ENCODE assay signal across 7 cellular contexts in the genomic region with DNA sequence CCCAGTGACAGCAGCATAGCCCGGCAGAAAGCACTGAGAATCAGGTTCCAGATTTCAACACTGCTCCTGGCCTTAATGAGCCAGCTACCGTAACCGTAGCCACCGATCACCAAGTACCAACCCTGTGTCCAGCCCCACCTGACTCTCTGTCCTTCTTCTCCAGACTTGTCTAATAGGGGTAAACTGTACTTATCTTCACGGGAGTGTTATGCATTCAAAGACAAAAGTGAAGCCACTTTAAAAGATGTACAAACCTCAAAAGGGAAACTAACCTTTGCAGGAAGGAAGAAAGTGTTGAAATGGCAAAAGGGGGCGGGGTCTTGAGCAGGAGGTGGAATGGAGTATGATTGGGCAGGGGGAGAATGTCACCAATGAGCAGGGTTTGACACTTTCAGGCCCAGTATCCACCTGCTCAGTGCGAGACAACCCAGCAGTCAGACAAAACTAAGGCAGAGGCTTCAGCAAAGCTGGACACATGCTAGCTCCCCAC.
DNase-seq lines count a peak whose midpoint lies in the region; ATAC-seq and TF ChIP-seq lines count a peak whose summit lies in the region.

No MANE protein-coding gene starts in this region.

- H2BK15ac ChIP-seq in H9 (ENCODE audit: low read depth, low read length): no peak overlapping the region

- H2BK5ac ChIP-seq in H9 (ENCODE audit: insufficient read length, low read length): no peak overlapping the region

- H4K20me1 ChIP-seq in H9 (ENCODE audit: control insufficient read depth, insufficient read depth, insufficient read length): no peaks in the 10 kb centered on the region

- DNase-seq in NK-92 (lab: John Stamatoyannopoulos, UW; ENCODE audit: unreplicated experiment): peak; percentile 5
- DNase-seq in activated effector memory CD4-positive, alpha-beta T cell treated with anti-CD3 and anti-CD28 coated beads, Interleukin-2, amount 50 U/mL, for 16 hours: peak; percentile 86
- peak; percentile 67 for DNase-seq in stimulated activated CD4-positive, alpha-beta T cell treated with anti-CD3 and anti-CD28 coated beads, Interleukin-4, amount 100 ng/mL, for 1 hour
- DNase-seq in HEK293T (ENCODE audit: extremely low spot score): no peak
- DNase-seq in H9: no peak
- DNase-seq in NCI-H526 treated with DMSO at 0.1 percent for 48 hours (lab: John Stamatoyannopoulos, UW): no peak

- CTCF ChIA-PET in HEK293T (lab: Yijun Ruan, JAX): no interaction called here

- no peak overlapping the region for H3K23ac ChIP-seq in H9 (ENCODE audit: insufficient read length, low read depth, low read length)

- no peak overlapping the region for H3K14ac ChIP-seq in H9 (ENCODE audit: insufficient read depth, low read length)

- peaks cover under 1% of the 10 kb centered on the region; the same call in 1 of the 2 replicates for H3K4me1 ChIP-seq in H9 (ENCODE audit: insufficient read depth, low read length)

- no peaks in the 10 kb centered on the region for H3K79me1 ChIP-seq in H9 (ENCODE audit: insufficient read depth, low read depth, low read length, poor library complexity, severe bottlenecking)

- H3K27me3 ChIP-seq in H9 (ENCODE audit: insufficient read depth, low read length): no peaks in the 10 kb centered on the region

- H3K56ac ChIP-seq in H9 (ENCODE audit: insufficient read length, low read depth, low read length): no peak overlapping the region

- H3K27me3 Mint-ChIP-seq in H9 (ENCODE audit: low read depth): no peaks in the 10 kb centered on the region

- no peak overlapping the region for H4K8ac ChIP-seq in H9 (replicated peaks; ENCODE audit: insufficient read length, low read depth, low read length)

- no peak overlapping the region for H2BK120ac ChIP-seq in H9 (ENCODE audit: low read depth, low read length, poor library complexity, severe bottlenecking)

- no peak for TF ChIP-seq CTCF in H9 (conservative IDR thresholded peaks at IDR 0.05)

- no CpG with 5 or more reads among the region's 7 CpGs for WGBS in H9 (ENCODE audit: extremely low coverage, insufficient read length, low lambda C conversion rate)

- H3K4me3 Mint-ChIP-seq in H9: no peak overlapping the region

- H3K23me2 ChIP-seq in H9 (ENCODE audit: insufficient read length, low read depth, low read length, poor library complexity, severe bottlenecking): no peaks in the 10 kb centered on the region

- H3K4me2 ChIP-seq in H9 (ENCODE audit: insufficient read depth, insufficient read length, low read length): no peak overlapping the region

- H3K4ac ChIP-seq in H9 (ENCODE audit: low read depth, low read length): no peak overlapping the region

- H3K27ac Mint-ChIP-seq in H9: no peak overlapping the region

- H4K5ac ChIP-seq in H9 (ENCODE audit: insufficient read length, low read depth, low read length): no peak overlapping the region

- H3K4me1 Mint-ChIP-seq in H9: peaks cover 10% of the 10 kb centered on the region in 2 experiments

- H3K27ac ChIP-seq in H9 (ENCODE audit: insufficient read length, low read depth, low read length): no peak overlapping the region

- H3K9me3 Mint-ChIP-seq in H9: no peaks in the 10 kb centered on the region

- no peaks in the 10 kb centered on the region for H3K36me3 Mint-ChIP-seq in H9 (ENCODE audit: insufficient read depth in 1 of 3, low read depth in 3 of 3)

- H2BK12ac ChIP-seq in H9 (ENCODE audit: insufficient read length, low read depth, low read length): no peak overlapping the region

- peak; percentile 46 for ATAC-seq in GM21423 (IDR thresholded peaks at IDR 0.05; ENCODE audit: unreplicated experiment)

- no peak overlapping the region for H4K91ac ChIP-seq in H9 (ENCODE audit: insufficient read length, low read depth, low read length)

- H3K79me2 ChIP-seq in H9 (ENCODE audit: insufficient read depth, low read length): no peaks in the 10 kb centered on the region

- H2AFZ ChIP-seq in H9 (ENCODE audit: low read length): no peak overlapping the region

- no peak overlapping the region for H3K9ac ChIP-seq in H9 (ENCODE audit: extremely low read depth, insufficient read length, low read length)

- no peak overlapping the region for H3T11ph ChIP-seq in H9 (ENCODE audit: low read length)

- POLR2A ChIA-PET in HEK293T (lab: Yijun Ruan, JAX): no interaction called here

- H2AK5ac ChIP-seq in H9 (ENCODE audit: insufficient read length, low read length): no peak overlapping the region

- no peaks in the 10 kb centered on the region for H3K9me3 ChIP-seq in H9 (ENCODE audit: control insufficient read depth, low read depth, low read length)

- H3K18ac ChIP-seq in H9 (ENCODE audit: insufficient read length, low read depth, low read length): no peak overlapping the region

- no peak overlapping the region for H2BK20ac ChIP-seq in H9 (ENCODE audit: low read depth, low read length, poor library complexity, severe bottlenecking)

TF ChIP-seq in HEK293T, 16 proteins besides CTCF, POLR2A, EP300 and RAD21:
- TF ChIP-seq FOXA1 (IDR thresholded peaks at IDR 0.05) (no peak), FOXM1 (IDR thresholded peaks at IDR 0.05; ENCODE audit: borderline replicate concordance) (no peak), SUZ12 (IDR thresholded peaks at IDR 0.05) (no peak), CTBP1 (IDR thresholded peaks at IDR 0.05; ENCODE audit: borderline replicate concordance) (no peak), BHLHE40 (IDR thresholded peaks at IDR 0.05; ENCODE audit: borderline replicate concordance) (no peak), FOXK2 (IDR thresholded peaks at IDR 0.05) (no peak), L3MBTL2 (conservative IDR thresholded peaks at IDR 0.05) (no peak), ARNT (IDR thresholded peaks at IDR 0.05) (no peak), HDGF (IDR thresholded peaks at IDR 0.05; ENCODE audit: borderline replicate concordance) (no peak), ZNF384 (IDR thresholded peaks at IDR 0.05) (no peak), SP1 (IDR thresholded peaks at IDR 0.05) (no peak), TARDBP (IDR thresholded peaks at IDR 0.05) (no peak), LEF1 (IDR thresholded peaks at IDR 0.05; ENCODE audit: borderline replicate concordance) (no peak)
- TF ChIP-seq, protein P1, sequence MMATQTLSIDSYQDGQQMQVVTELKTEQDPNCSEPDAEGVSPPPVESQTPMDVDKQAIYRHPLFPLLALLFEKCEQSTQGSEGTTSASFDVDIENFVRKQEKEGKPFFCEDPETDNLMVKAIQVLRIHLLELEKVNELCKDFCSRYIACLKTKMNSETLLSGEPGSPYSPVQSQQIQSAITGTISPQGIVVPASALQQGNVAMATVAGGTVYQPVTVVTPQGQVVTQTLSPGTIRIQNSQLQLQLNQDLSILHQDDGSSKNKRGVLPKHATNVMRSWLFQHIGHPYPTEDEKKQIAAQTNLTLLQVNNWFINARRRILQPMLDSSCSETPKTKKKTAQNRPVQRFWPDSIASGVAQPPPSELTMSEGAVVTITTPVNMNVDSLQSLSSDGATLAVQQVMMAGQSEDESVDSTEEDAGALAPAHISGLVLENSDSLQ (IDR thresholded peaks at IDR 0.05): no peak

Comparison
In these comparisons a context has a peak if more than half of its experiments do, and no peak if none do; other contexts are left out.
1. DNase-seq: peak in NK-92 (single experiment), activated effector memory CD4-positive, alpha-beta T cell treated with anti-CD3 and anti-CD28 coated beads, Interleukin-2, amount 50 U/mL, for 16 hours (single experiment) and stimulated activated CD4-positive, alpha-beta T cell treated with anti-CD3 and anti-CD28 coated beads, Interleukin-4, amount 100 ng/mL, for 1 hour (single experiment); none in HEK293T (single experiment), H9 (single experiment) and NCI-H526 treated with DMSO at 0.1 percent for 48 hours (single experiment).